ENCODE assay signal across 8 cellular contexts in genomic region chr1:26542781-26543443, GRCh38. TPM values are rescaled to one million over a fixed set of nuclear protein-coding genes. Genes with fewer than 3 reads are reported as not detected.
DNase-seq lines count a peak whose midpoint lies in the region; ATAC-seq and TF ChIP-seq lines count a peak whose summit lies in the region.

No MANE protein-coding gene starts in this region.

- H3K9me3 ChIP-seq in CD4-positive, CD25-positive, alpha-beta regulatory T cell (ENCODE audit: control insufficient read depth in 2 of 2, low read length in 2 of 2): no peaks in the 10 kb centered on the region
- no peaks in the 10 kb centered on the region for H3K9me3 ChIP-seq in muscle layer of duodenum (ENCODE audit: control insufficient read depth in 1 of 2, low read length in 2 of 2)

- H3K9me3 Mint-ChIP-seq in CD4-positive, CD25-positive, alpha-beta regulatory T cell: no peaks in the 10 kb centered on the region
- no peaks in the 10 kb centered on the region for H3K9me3 Mint-ChIP-seq in activated naive CD8-positive, alpha-beta T cell treated with anti-CD3 and anti-CD28 coated beads, Interleukin-2, amount 10 ng/mL, durations not matched to agents 7 days and 5 days

- peaks cover 92% of the 10 kb centered on the region for H3K4me1 ChIP-seq in CD4-positive, CD25-positive, alpha-beta regulatory T cell (ENCODE audit: control insufficient read depth, insufficient read depth, low read length, poor library complexity, severe bottlenecking)
- H3K4me1 ChIP-seq in muscle layer of duodenum (ENCODE audit: control insufficient read depth in 1 of 2, insufficient read depth in 2 of 2, low read length in 2 of 2): no peaks in the 10 kb centered on the region

- POLR2A ChIA-PET in activated naive CD8-positive, alpha-beta T cell treated with anti-CD3 and anti-CD28 coated beads, Interleukin-2, amount 10 ng/mL, durations not matched to agents 7 days and 5 days (lab: Charles Lee): interaction anchor here (0.9 to 5.9 kb wide), 11 partner anchors 9 to 246 kb away, joined by 3 to 67 read pairs (median 6); partner anchors contain the start of genes HMGN2, PIGV and RPS6KA1

- peaks cover 4 to 97% (median 69%) of the 10 kb centered on the region in 4 donors for H3K4me1 Mint-ChIP-seq in CD4-positive, CD25-positive, alpha-beta regulatory T cell
- peaks cover 74% of the 10 kb centered on the region for H3K4me1 Mint-ChIP-seq in activated naive CD8-positive, alpha-beta T cell treated with anti-CD3 and anti-CD28 coated beads, Interleukin-2, amount 10 ng/mL, durations not matched to agents 7 days and 5 days

- H3K4me3 Mint-ChIP-seq in CD4-positive, CD25-positive, alpha-beta regulatory T cell: peak overlapping the region; percentile 79 to 92 (median 83)
- H3K4me3 Mint-ChIP-seq in activated naive CD8-positive, alpha-beta T cell treated with anti-CD3 and anti-CD28 coated beads, Interleukin-2, amount 10 ng/mL, durations not matched to agents 7 days and 5 days: peak overlapping the region; percentile 77

- H3K36me3 Mint-ChIP-seq in CD4-positive, CD25-positive, alpha-beta regulatory T cell: peaks cover 10% of the 10 kb centered on the region
- H3K36me3 Mint-ChIP-seq in activated naive CD8-positive, alpha-beta T cell treated with anti-CD3 and anti-CD28 coated beads, Interleukin-2, amount 10 ng/mL, durations not matched to agents 7 days and 5 days: peaks cover 25% of the 10 kb centered on the region

- no peak for DNase-seq in CD4-positive, CD25-positive, alpha-beta regulatory T cell
- peak in 1 of 2 experiments; percentile 53 for DNase-seq in HL-60 (ENCODE audit: low read depth in 1 of 2, low spot score in 1 of 2)
- no peak for DNase-seq in activated naive CD8-positive, alpha-beta T cell treated with anti-CD3 and anti-CD28 coated beads, Interleukin-2, amount 10 ng/mL, durations not matched to agents 7 days and 5 days
- DNase-seq in GM03348 (ENCODE audit: low spot score): no peak
- DNase-seq in NCI-H82 treated with DMSO at 0.1 percent for 48 hours (lab: John Stamatoyannopoulos, UW; ENCODE audit: unreplicated experiment): no peak

- H3K4me3 ChIP-seq in CD4-positive, CD25-positive, alpha-beta regulatory T cell (ENCODE audit: low read depth, low read length): peak overlapping the region; percentile 13
- H3K4me3 ChIP-seq in HL-60 (replicated peaks; ENCODE audit: insufficient read depth, low read length) (peak overlapping the region; percentile 43), muscle layer of duodenum (ENCODE audit: low read depth in 1 of 2, low read length in 2 of 2) (peak overlapping the region; percentile 26 to 39)

- H3K27ac Mint-ChIP-seq in CD4-positive, CD25-positive, alpha-beta regulatory T cell: peak overlapping the region; percentile 93 to 99 (median 96)
- H3K27ac Mint-ChIP-seq in activated naive CD8-positive, alpha-beta T cell treated with anti-CD3 and anti-CD28 coated beads, Interleukin-2, amount 10 ng/mL, durations not matched to agents 7 days and 5 days: peak overlapping the region; percentile 93

- H3K27me3 Mint-ChIP-seq in CD4-positive, CD25-positive, alpha-beta regulatory T cell: no peaks in the 10 kb centered on the region
- H3K27me3 Mint-ChIP-seq in activated naive CD8-positive, alpha-beta T cell treated with anti-CD3 and anti-CD28 coated beads, Interleukin-2, amount 10 ng/mL, durations not matched to agents 7 days and 5 days: no peaks in the 10 kb centered on the region

- ATAC-seq in CD4-positive, CD25-positive, alpha-beta regulatory T cell (ENCODE audit: low read depth in 2 of 2): no peak
- ATAC-seq in activated naive CD8-positive, alpha-beta T cell treated with anti-CD3 and anti-CD28 coated beads, Interleukin-2, amount 10 ng/mL, durations not matched to agents 7 days and 5 days (ENCODE audit: low read depth): no peak
- no peak for ATAC-seq in GM19463 (IDR thresholded peaks at IDR 0.05; ENCODE audit: unreplicated experiment)
- ATAC-seq in GM19395 (IDR thresholded peaks at IDR 0.05; ENCODE audit: unreplicated experiment): no peak

- no peak for TF ChIP-seq CTCF in HL-60 (IDR thresholded peaks at IDR 0.05; ENCODE audit: insufficient read depth, low read length)

- no peaks in the 10 kb centered on the region for H3K27me3 ChIP-seq in CD4-positive, CD25-positive, alpha-beta regulatory T cell (ENCODE audit: control insufficient read depth, insufficient read depth, low read length)
- H3K27me3 ChIP-seq in HL-60 (ENCODE audit: insufficient read depth, poor library complexity, severe bottlenecking) (no peaks in the 10 kb centered on the region), muscle layer of duodenum (ENCODE audit: low read depth, low read length) (no peaks in the 10 kb centered on the region)

- H3K27ac ChIP-seq in CD4-positive, CD25-positive, alpha-beta regulatory T cell (ENCODE audit: insufficient read depth, low read length, poor library complexity, severe bottlenecking): peak overlapping the region; percentile 82
- H3K27ac ChIP-seq in HL-60 (replicated peaks) (peak overlapping the region; percentile 95), muscle layer of duodenum (ENCODE audit: low read length) (peak overlapping the region; percentile 87)

- H3K36me3 ChIP-seq in CD4-positive, CD25-positive, alpha-beta regulatory T cell (ENCODE audit: control insufficient read depth, insufficient read depth, low read length): peaks cover 7% of the 10 kb centered on the region
- no peaks in the 10 kb centered on the region for H3K36me3 ChIP-seq in muscle layer of duodenum (ENCODE audit: control insufficient read depth in 1 of 2, insufficient read depth in 2 of 2, low read length in 2 of 2)

RNA-seq across cellular contexts. Expression of gene RPS6KA1, which starts 13.4 kb away (rescaled TPM):
- 97.4 TPM for total RNA-seq in CD4-positive, CD25-positive, alpha-beta regulatory T cell
- polyA plus RNA-seq in CD4-positive, CD25-positive, alpha-beta regulatory T cell: 100 to 1,000 TPM; 168 to 218 (median 175) TPM
- 100 to 1,000 TPM; 138 to 153 TPM for total RNA-seq in activated naive CD8-positive, alpha-beta T cell treated with anti-CD3 and anti-CD28 coated beads, Interleukin-2, amount 10 ng/mL, durations not matched to agents 7 days and 5 days
